ENCODE assay signal across 11 cellular contexts in genomic region chr10:66627156-66627555, GRCh38.
DNase-seq lines count a peak whose midpoint lies in the region; ATAC-seq and TF ChIP-seq lines count a peak whose summit lies in the region.
"Had no signal": no experiment of that assay in that cellular context is flagged by ENCODE, and none has a peak within 500 bp of the region (broad histone marks: within the 10 kb centered on the region; RNA-seq: fewer than 3 reads in every experiment).

No MANE protein-coding gene starts in this region.

- no peak overlapping the region for H3K27ac ChIP-seq in SK-N-SH (ENCODE audit: low read depth in 2 of 2, low read length in 1 of 2)
- H3K27ac ChIP-seq: uterus had no signal

- H2AFZ ChIP-seq in SK-N-SH (ENCODE audit: low read depth), result no peak overlapping the region

- ATAC-seq in HG02885 (IDR thresholded peaks at IDR 0.05; ENCODE audit: poor library complexity, unreplicated experiment) (peak; percentile 61), GM21390 (IDR thresholded peaks at IDR 0.05; ENCODE audit: unreplicated experiment) (no peak)
- ATAC-seq in activated T-cell treated with anti-CD3 and anti-CD28 coated beads, Interleukin-2, amount 50 U/mL, for 4 hours, result no peak

- POLR2A ChIA-PET in SK-N-SH (lab: Yijun Ruan, JAX), result no interaction called here

- no peaks in the 10 kb centered on the region for H3K79me2 ChIP-seq in SK-N-SH (ENCODE audit: insufficient read depth)

- TF ChIP-seq CTCF in SK-N-SH (IDR thresholded peaks at IDR 0.05), result peak; percentile 44

- H3K4me2 ChIP-seq in SK-N-SH, result no peak overlapping the region

- WGBS in SK-N-SH (ENCODE audit: low lambda C conversion rate), result 2% methylated on average over 4 of the region's 4 CpGs

- H3K27me3 Mint-ChIP-seq in activated T-cell treated with anti-CD3 and anti-CD28 coated beads, Interleukin-2, amount 50 U/mL, for 4 hours (ENCODE audit: low read depth), result no peaks in the 10 kb centered on the region
- H3K27me3 Mint-ChIP-seq: brain had no signal

- peak; percentile 30 for DNase-seq in EL
- peak; percentile 27 for DNase-seq in SK-N-SH
- peak; percentile 83 for DNase-seq in kidney glomerular epithelial cell (lab: John Stamatoyannopoulos, UW)
- DNase-seq in NK-92 (lab: John Stamatoyannopoulos, UW; ENCODE audit: unreplicated experiment), result no peak
- no peak for DNase-seq in NCI-H2107 treated with DMSO at 0.1 percent for 48 hours (lab: John Stamatoyannopoulos, UW; ENCODE audit: unreplicated experiment)
- no peak for DNase-seq in activated T-cell treated with anti-CD3 and anti-CD28 coated beads, Interleukin-2, amount 50 U/mL, for 4 hours
- DNase-seq: nephron progenitor cell, uterus had no signal

- H3K9ac ChIP-seq in SK-N-SH, result no peak overlapping the region

- no peaks in the 10 kb centered on the region for H3K4me1 Mint-ChIP-seq in activated T-cell treated with anti-CD3 and anti-CD28 coated beads, Interleukin-2, amount 50 U/mL, for 4 hours (ENCODE audit: low read depth)
- H3K4me1 Mint-ChIP-seq: brain had no signal

- no peak overlapping the region for H3K4me3 ChIP-seq in SK-N-SH (ENCODE audit: low read depth in 2 of 2, low read length in 1 of 2)
- H3K4me3 ChIP-seq: uterus had no signal

- CTCF ChIA-PET in SK-N-SH (lab: Yijun Ruan, JAX), result interaction anchor here (1.7 kb wide), 1 partner anchor 20 kb away, joined by 4 read pairs; no protein-coding TSS in a partner anchor

- no peaks in the 10 kb centered on the region for H3F3A ChIP-seq in SK-N-SH (replicated peaks; ENCODE audit: insufficient read depth)

- H3K4me3 Mint-ChIP-seq in activated T-cell treated with anti-CD3 and anti-CD28 coated beads, Interleukin-2, amount 50 U/mL, for 4 hours, result no peak overlapping the region
- H3K4me3 Mint-ChIP-seq: brain, nephron progenitor cell had no signal

- no peaks in the 10 kb centered on the region for H3K4me1 ChIP-seq in SK-N-SH (ENCODE audit: control insufficient read depth in 1 of 2, insufficient read depth in 2 of 2, low read depth in 1 of 2, low read length in 1 of 2)
- H3K4me1 ChIP-seq: uterus had no signal

- no peaks in the 10 kb centered on the region for H3K27me3 ChIP-seq in SK-N-SH (ENCODE audit: insufficient read depth)
- H3K27me3 ChIP-seq: uterus had no signal

- H3K36me3 ChIP-seq in SK-N-SH (replicated peaks in 1 of 2; ENCODE audit: control insufficient read depth in 1 of 2, insufficient read depth in 2 of 2, low read length in 1 of 2), result no peaks in the 10 kb centered on the region
- H3K36me3 ChIP-seq: uterus had no signal

- H3K9me2 ChIP-seq in SK-N-SH, result peaks cover 6% of the 10 kb centered on the region; the same call in 1 of the 2 replicates

- TF ChIP-seq EP300 in SK-N-SH (IDR thresholded peaks at IDR 0.05; ENCODE audit: borderline replicate concordance in 1 of 2, low read depth in 1 of 2, low read length in 1 of 2), result no peak

- no peaks in the 10 kb centered on the region for H3K36me3 Mint-ChIP-seq in activated T-cell treated with anti-CD3 and anti-CD28 coated beads, Interleukin-2, amount 50 U/mL, for 4 hours (ENCODE audit: insufficient read depth)
- H3K36me3 Mint-ChIP-seq: brain had no signal

- H4K20me1 ChIP-seq in SK-N-SH (ENCODE audit: insufficient read depth), result no peaks in the 10 kb centered on the region

- no peaks in the 10 kb centered on the region for H3K9me3 ChIP-seq in SK-N-SH
- H3K9me3 ChIP-seq: uterus had no signal

- H3K9me3 Mint-ChIP-seq in activated T-cell treated with anti-CD3 and anti-CD28 coated beads, Interleukin-2, amount 50 U/mL, for 4 hours, result peaks cover 6% of the 10 kb centered on the region
- H3K9me3 Mint-ChIP-seq: nephron progenitor cell had no signal

- TF ChIP-seq RAD21 in SK-N-SH (IDR thresholded peaks at IDR 0.05; ENCODE audit: low read length), result peak; percentile 45

TF ChIP-seq in SK-N-SH, 30 proteins besides CTCF, POLR2A, EP300 and RAD21:
- TF ChIP-seq PBX3 (IDR thresholded peaks at IDR 0.05) (peak; percentile 69), YY1 (IDR thresholded peaks at IDR 0.05; ENCODE audit: low read depth) (no peak)

Comparison
In these comparisons a context has a peak if more than half of its experiments do, and no peak if none do; other contexts are left out.
1. DNase-seq: peak in EL (single experiment), SK-N-SH (single experiment) and kidney glomerular epithelial cell (single experiment); none in NK-92 (single experiment), NCI-H2107 treated with DMSO at 0.1 percent for 48 hours (single experiment) and activated T-cell treated with anti-CD3 and anti-CD28 coated beads, Interleukin-2, amount 50 U/mL, for 4 hours (single experiment).